12 cellular contexts compared by ENCODE assay signal in the genomic region with DNA sequence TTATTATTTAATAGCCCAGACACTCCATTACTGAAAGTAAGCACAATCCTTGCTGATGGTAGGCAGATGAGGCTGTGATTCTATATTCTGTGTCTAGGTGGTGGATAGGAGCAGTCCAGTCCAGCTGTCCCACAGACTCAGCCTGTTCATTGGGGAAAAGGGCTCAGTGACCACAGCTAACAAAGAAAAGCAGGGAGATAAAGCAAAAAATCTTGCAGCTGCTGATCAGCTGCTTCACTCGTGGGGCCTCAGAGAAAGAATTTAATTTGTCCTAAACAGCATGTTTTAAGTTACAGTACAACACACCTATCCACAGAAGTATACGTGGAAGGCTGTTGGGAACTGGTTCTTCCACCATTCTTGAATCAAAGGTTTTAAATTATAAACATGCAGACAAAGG. TPM values are rescaled to one million over a fixed set of nuclear protein-coding genes. Genes with fewer than 3 reads are reported as not detected.
DNase-seq lines count a peak whose midpoint lies in the region; ATAC-seq and TF ChIP-seq lines count a peak whose summit lies in the region.
"Had no signal": no experiment of that assay in that cellular context is flagged by ENCODE, and none has a peak within 500 bp of the region (broad histone marks: within the 10 kb centered on the region; RNA-seq: fewer than 3 reads in every experiment).

No MANE protein-coding gene starts in this region.

- H3K4me1 Mint-ChIP-seq in mesothelial cell of epicardium, result peaks cover 18% of the 10 kb centered on the region
- H3K4me1 Mint-ChIP-seq in activated CD4-positive, alpha-beta T cell treated with anti-CD3 and anti-CD28 coated beads, Interleukin-2, amount 10 ng/mL, durations not matched to agents 24 days and 14 days, result no peaks in the 10 kb centered on the region

- peak overlapping the region; percentile 17 for H3K27ac Mint-ChIP-seq in mesothelial cell of epicardium
- no peak overlapping the region for H3K27ac Mint-ChIP-seq in activated CD4-positive, alpha-beta T cell treated with anti-CD3 and anti-CD28 coated beads, Interleukin-2, amount 10 ng/mL, durations not matched to agents 24 days and 14 days

- H3K27me3 ChIP-seq in MG63, result no peaks in the 10 kb centered on the region

- H3K27me3 Mint-ChIP-seq in mesothelial cell of epicardium (ENCODE audit: low read depth), result no peaks in the 10 kb centered on the region
- H3K27me3 Mint-ChIP-seq in activated CD4-positive, alpha-beta T cell treated with anti-CD3 and anti-CD28 coated beads, Interleukin-2, amount 10 ng/mL, durations not matched to agents 24 days and 14 days, result no peaks in the 10 kb centered on the region

- H3K36me3 ChIP-seq in MG63, result no peaks in the 10 kb centered on the region

- no peak for ATAC-seq in HG03460 (IDR thresholded peaks at IDR 0.05; ENCODE audit: unreplicated experiment)
- ATAC-seq: SK-N-SH treated with all-trans-retinoic acid at 6 μM for 48 hours had no signal

- H3K4me3 Mint-ChIP-seq in mesothelial cell of epicardium, result no peak overlapping the region
- no peak overlapping the region for H3K4me3 Mint-ChIP-seq in activated CD4-positive, alpha-beta T cell treated with anti-CD3 and anti-CD28 coated beads, Interleukin-2, amount 10 ng/mL, durations not matched to agents 24 days and 14 days

- no peaks in the 10 kb centered on the region for H3K36me3 Mint-ChIP-seq in mesothelial cell of epicardium
- H3K36me3 Mint-ChIP-seq in activated CD4-positive, alpha-beta T cell treated with anti-CD3 and anti-CD28 coated beads, Interleukin-2, amount 10 ng/mL, durations not matched to agents 24 days and 14 days (ENCODE audit: low read depth), result no peaks in the 10 kb centered on the region

- no peak for TF ChIP-seq CTCF in mesothelial cell of epicardium (IDR thresholded peaks at IDR 0.05; ENCODE audit: unreplicated experiment)

- peak; percentile 38 for DNase-seq in NCI-H748 (lab: John Stamatoyannopoulos, UW; ENCODE audit: unreplicated experiment)
- DNase-seq in NCI-H748 treated with DMSO at 0.1 percent for 48 hours (lab: John Stamatoyannopoulos, UW), result no peak
- no peak for DNase-seq in mesothelial cell of epicardium (ENCODE audit: low spot score in 2 of 2, unreplicated experiment in 2 of 2)
- peak; percentile 19 for DNase-seq in retina
- no peak for DNase-seq in NOMO-1 treated with dmso at 0.1 percent for 144 hours (lab: John Stamatoyannopoulos, UW; ENCODE audit: unreplicated experiment)
- no peak for DNase-seq in activated CD4-positive, alpha-beta T cell treated with anti-CD3 and anti-CD28 coated beads, Interleukin-2, amount 10 ng/mL, durations not matched to agents 24 days and 14 days
- no peak for DNase-seq in MG63
- DNase-seq: NCI-H1436 treated with DMSO at 0.1 percent for 48 hours, NCI-H2107, NCI-H774 had no signal

- intact Hi-C loops in activated CD4-positive, alpha-beta T cell treated with anti-CD3 and anti-CD28 coated beads, Interleukin-2, amount 10 ng/mL, durations not matched to agents 24 days and 14 days (cut with micrococcal nuclease), result no loop called here

- H3K9me3 Mint-ChIP-seq in mesothelial cell of epicardium, result peaks cover 4% of the 10 kb centered on the region
- H3K9me3 Mint-ChIP-seq in activated CD4-positive, alpha-beta T cell treated with anti-CD3 and anti-CD28 coated beads, Interleukin-2, amount 10 ng/mL, durations not matched to agents 24 days and 14 days, result no peaks in the 10 kb centered on the region

- no peaks in the 10 kb centered on the region for H3K9me3 ChIP-seq in MG63

- no peak overlapping the region for H3K4me3 ChIP-seq in MG63

RNA-seq across cellular contexts. Expression of a gene that starts 40.7 kb away (rescaled TPM):
- total RNA-seq in mesothelial cell of epicardium, result 9.2 to 11.8 TPM (median 10.4 TPM) in 3 replicates
- 2.5 and 2.6 TPM in 2 replicates for total RNA-seq in activated CD4-positive, alpha-beta T cell treated with anti-CD3 and anti-CD28 coated beads, Interleukin-2, amount 10 ng/mL, durations not matched to agents 24 days and 14 days
- 5.6 and 6.0 TPM in 2 replicates for total RNA-seq in MG63 (2014; rRNA removed; shearing (Covaris generic); ENCODE audit: low replicate concordance)

Comparison
In these comparisons a context has a peak if more than half of its experiments do, and no peak if none do; other contexts are left out.
1. DNase-seq: peak in NCI-H748 (single experiment) and retina (single experiment); none in NCI-H748 treated with DMSO at 0.1 percent for 48 hours (single experiment), mesothelial cell of epicardium (0 of 2), NOMO-1 treated with dmso at 0.1 percent for 144 hours (single experiment), activated CD4-positive, alpha-beta T cell treated with anti-CD3 and anti-CD28 coated beads, Interleukin-2, amount 10 ng/mL, durations not matched to agents 24 days and 14 days (single experiment) and MG63 (single experiment).